16 cellular contexts compared by ENCODE assay signal in genomic region chr4:3660928-3661515, GRCh38.
"Had no signal": no experiment of that assay in that cellular context is flagged by ENCODE, and none has a peak within 500 bp of the region (broad histone marks: within the 10 kb centered on the region; RNA-seq: fewer than 3 reads in every experiment).

No MANE protein-coding gene starts in this region.

- H3K27me3 ChIP-seq: right lobe of liver, testis had no signal

- DNase-seq: activated CD4-positive, alpha-beta T cell treated with anti-CD3 and anti-CD28 coated beads for 4 hours; activated CD4-positive, alpha-beta T cell treated with anti-CD3 and anti-CD28 coated beads, Interleukin-2, amount 50 U/mL, for 4 hours; activated naive CD4-positive, alpha-beta T cell; activated T-cell treated with anti-CD3 and anti-CD28 coated beads for 4 hours; activated T-cell treated with anti-CD3 and anti-CD28 coated beads, Interleukin-2, amount 50 U/mL, for 72 hours; effector memory CD4-positive, alpha-beta T cell; naive B cell; stimulated activated CD4-positive, alpha-beta T cell treated with anti-CD3 and anti-CD28 coated beads, Interleukin-2, amount 100 ng/mL, for 48 hours; stimulated activated naive CD4-positive, alpha-beta T cell treated with Interleukin-2 at 50 U/mL for 16 hours; transverse colon had no signal

- H3K27ac Mint-ChIP-seq: activated T-cell treated with anti-CD3 and anti-CD28 coated beads, Interleukin-2, amount 50 U/mL, for 72 hours; naive B cell had no signal

- H3K4me1 ChIP-seq: left lung, right lobe of liver, transverse colon had no signal

- H3K4me3 Mint-ChIP-seq: naive B cell had no signal

- ATAC-seq: activated naive CD4-positive, alpha-beta T cell treated with anti-CD3 and anti-CD28 coated beads, Interleukin-2, amount 50 U/mL, for 72 hours; activated T-cell treated with anti-CD3 and anti-CD28 coated beads, Interleukin-2, amount 50 U/mL, for 72 hours; left lung; right lobe of liver had no signal

- H3K36me3 Mint-ChIP-seq: activated naive CD4-positive, alpha-beta T cell treated with anti-CD3 and anti-CD28 coated beads, Interleukin-2, amount 50 U/mL, for 72 hours; naive B cell had no signal

- H3K9me3 Mint-ChIP-seq: activated naive CD4-positive, alpha-beta T cell treated with anti-CD3 and anti-CD28 coated beads, Interleukin-2, amount 50 U/mL, for 72 hours; activated T-cell treated with anti-CD3 and anti-CD28 coated beads, Interleukin-2, amount 50 U/mL, for 72 hours had no signal

- H3K27ac ChIP-seq: coronary artery, dorsolateral prefrontal cortex, left lung, right lobe of liver, testis, transverse colon had no signal

- H3K9me3 ChIP-seq: left lung, right lobe of liver, testis, transverse colon had no signal
